23 cellular contexts compared by ENCODE assay signal in genomic region chr2:99205491-99205890, GRCh38. TPM values are rescaled to one million over a fixed set of nuclear protein-coding genes. Genes with fewer than 3 reads are reported as not detected.
"Had no signal": no experiment of that assay in that cellular context is flagged by ENCODE, and none has a peak within 500 bp of the region (broad histone marks: within the 10 kb centered on the region; RNA-seq: fewer than 3 reads in every experiment).

No MANE protein-coding gene starts in this region.

- FAIRE-seq: colon, islet of Langerhans had no signal

- H3K4me1 ChIP-seq: foreskin keratinocyte, lower lobe of right lung, suprapubic skin had no signal

- H3K27ac Mint-ChIP-seq: activated CD4-positive, alpha-beta memory T cell treated with anti-CD3 and anti-CD28 coated beads, Interleukin-2, amount 10 ng/mL, durations not matched to agents 7 days and 5 days; activated naive CD8-positive, alpha-beta T cell; stimulated activated naive CD8-positive, alpha-beta T cell treated with anti-CD3 and anti-CD28 coated beads, Interleukin-15, Interleukin-2, amounts not matched to agents 100 ng/mL and 50 ng/mL, for 24 hours; type B pancreatic cell had no signal

- ATAC-seq: activated T-cell treated with anti-CD3 and anti-CD28 coated beads, Interleukin-2, amount 50 U/mL, for 4 hours; foreskin keratinocyte; left colon; lower lobe of right lung; sciatic nerve had no signal

- H3K9me3 Mint-ChIP-seq: stimulated activated naive CD8-positive, alpha-beta T cell treated with anti-CD3 and anti-CD28 coated beads, Interleukin-15, Interleukin-2, amounts not matched to agents 100 ng/mL and 50 ng/mL, for 24 hours; type B pancreatic cell had no signal

- H3K9me3 ChIP-seq: lower lobe of right lung had no signal

- H3K36me3 ChIP-seq: lower lobe of right lung, suprapubic skin had no signal

- H3K27ac ChIP-seq: foreskin keratinocyte, lower lobe of right lung, suprapubic skin had no signal

- H3K4me3 Mint-ChIP-seq: activated CD4-positive, alpha-beta memory T cell treated with anti-CD3 and anti-CD28 coated beads, Interleukin-2, amount 10 ng/mL, durations not matched to agents 7 days and 5 days; activated naive CD8-positive, alpha-beta T cell; activated T-cell treated with anti-CD3 and anti-CD28 coated beads, Interleukin-2, amount 50 U/mL, for 4 hours; stimulated activated naive CD8-positive, alpha-beta T cell treated with anti-CD3 and anti-CD28 coated beads, Interleukin-15, Interleukin-2, amounts not matched to agents 100 ng/mL and 50 ng/mL, for 24 hours; type B pancreatic cell had no signal

- DNase-seq: activated CD4-positive, alpha-beta memory T cell treated with anti-CD3 and anti-CD28 coated beads, Interleukin-2, amount 10 ng/mL, durations not matched to agents 7 days and 5 days; activated CD4-positive, alpha-beta T cell treated with anti-CD3 and anti-CD28 coated beads for 4 hours; activated gamma-delta T cell treated with Interleukin-2 at 50 U/mL for 16 hours; activated T-cell treated with anti-CD3 and anti-CD28 coated beads, Interleukin-2, amount 50 U/mL, for 4 hours; amniotic stem cell; glutamatergic neuron; left colon; lower lobe of right lung; midbrain; T-helper 2 cell had no signal

- H3K27me3 ChIP-seq: foreskin keratinocyte, suprapubic skin had no signal

- H3K27me3 Mint-ChIP-seq: activated CD4-positive, alpha-beta memory T cell treated with anti-CD3 and anti-CD28 coated beads, Interleukin-2, amount 10 ng/mL, durations not matched to agents 7 days and 5 days; activated naive CD8-positive, alpha-beta T cell; stimulated activated naive CD8-positive, alpha-beta T cell treated with anti-CD3 and anti-CD28 coated beads, Interleukin-15, Interleukin-2, amounts not matched to agents 100 ng/mL and 50 ng/mL, for 24 hours; type B pancreatic cell had no signal

- H3K4me3 ChIP-seq: lower lobe of right lung, suprapubic skin had no signal

RNA-seq across cellular contexts. Expression of gene LYG2, which starts 50.0 kb away (rescaled TPM):
- total RNA-seq: activated CD4-positive, alpha-beta memory T cell treated with anti-CD3 and anti-CD28 coated beads, Interleukin-2, amount 10 ng/mL, durations not matched to agents 7 days and 5 days; activated T-cell treated with anti-CD3 and anti-CD28 coated beads, Interleukin-2, amount 50 U/mL, for 4 hours; cardiac septum; foreskin keratinocyte; left colon; lower lobe of right lung; myocyte; omental fat pad; pulmonary artery endothelial cell; sciatic nerve had no signal
- polyA plus RNA-seq: foreskin keratinocyte, neural cell had no signal
